In the genomic region with DNA sequence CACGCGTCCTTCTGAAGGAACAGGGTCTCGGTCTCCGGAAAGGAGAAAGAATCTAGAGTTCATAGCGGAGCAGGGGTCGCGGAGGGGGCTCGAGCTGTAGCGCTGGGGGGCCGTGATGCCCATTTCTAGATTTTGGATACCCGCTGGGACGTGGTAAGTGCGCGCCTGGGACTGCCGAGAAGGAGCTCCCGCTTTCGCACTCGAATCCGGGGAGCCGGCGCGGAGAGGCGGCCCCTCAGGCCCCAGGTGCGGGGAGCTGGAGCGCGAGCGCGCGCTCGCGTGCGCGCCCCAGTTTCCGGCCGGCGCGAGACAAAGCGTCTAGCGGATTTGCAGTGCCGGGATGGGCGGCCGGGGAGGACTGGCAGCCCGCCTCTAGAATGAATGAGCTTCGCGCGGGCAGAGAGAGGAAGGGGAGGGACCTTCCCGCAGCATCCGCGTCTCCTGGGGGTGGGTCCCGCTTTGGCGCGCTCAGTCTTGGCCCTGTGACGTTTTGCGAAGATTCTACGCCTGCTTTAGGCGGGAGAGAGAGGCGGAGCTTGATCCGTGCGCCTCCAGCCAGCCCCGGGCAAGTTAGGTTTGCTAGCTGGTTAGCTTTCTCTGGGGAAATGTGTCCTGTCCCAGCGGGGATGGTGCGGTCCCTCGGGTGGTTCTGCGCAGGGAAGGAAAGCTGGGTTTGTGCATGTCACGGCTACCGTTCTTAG, we compare ENCODE assay signal across 8 cellular contexts. TPM values are rescaled to one million over a fixed set of nuclear protein-coding genes. Genes with fewer than 3 reads are reported as not detected.
DNase-seq lines count a peak whose midpoint lies in the region; ATAC-seq and TF ChIP-seq lines count a peak whose summit lies in the region.

No MANE protein-coding gene starts in this region.

- TF ChIP-seq POLR2A in breast epithelium (IDR thresholded peaks at IDR 0.05): no peak

- TF ChIP-seq CTCF in VCaP (conservative IDR thresholded peaks at IDR 0.05): no peak
- TF ChIP-seq CTCF in breast epithelium (IDR thresholded peaks at IDR 0.05): no peak
- TF ChIP-seq CTCF in smooth muscle cell (IDR thresholded peaks at IDR 0.05; ENCODE audit: borderline replicate concordance, insufficient read depth, poor library complexity, severe bottlenecking): no peak

- H3K4me1 ChIP-seq in ACC112 (ENCODE audit: control insufficient read depth, insufficient read depth, low read length, unreplicated experiment) (peaks cover 15% of the 10 kb centered on the region), breast epithelium (peaks cover 0 to 8% of the 10 kb centered on the region in 2 donors), smooth muscle cell (ENCODE audit: low read depth) (no peaks in the 10 kb centered on the region)

- H3K27ac ChIP-seq in ACC112 (ENCODE audit: low read depth, low read length) (peak overlapping the region; percentile 70), VCaP (peak overlapping the region; percentile 97), breast epithelium (peak overlapping the region; percentile 95 to 96), smooth muscle cell (ENCODE audit: low read depth) (peak overlapping the region; percentile 54)

- H3K9me3 ChIP-seq in breast epithelium (no peaks in the 10 kb centered on the region), smooth muscle cell (replicated peaks; ENCODE audit: low read depth) (no peaks in the 10 kb centered on the region)

- H3K79me2 ChIP-seq in ACC112 (ENCODE audit: control insufficient read depth, insufficient read depth, low read length, unreplicated experiment) (peaks cover 56% of the 10 kb centered on the region), smooth muscle cell (ENCODE audit: low read depth) (peaks cover 45% of the 10 kb centered on the region)

- no peaks in the 10 kb centered on the region for H3K36me3 ChIP-seq in ACC112 (ENCODE audit: insufficient read depth, low read length)
- no peaks in the 10 kb centered on the region for H3K36me3 ChIP-seq in breast epithelium
- no peaks in the 10 kb centered on the region for H3K36me3 ChIP-seq in smooth muscle cell (ENCODE audit: low read depth)

- H3K4me2 ChIP-seq in smooth muscle cell: peak overlapping the region; percentile 85

- intact Hi-C loops in breast epithelium (cut with DNase I; ENCODE audit: low total_unique reads): no loop called here

- H2AFZ ChIP-seq in ACC112 (ENCODE audit: low read length, unreplicated experiment) (peak overlapping the region; percentile 69), smooth muscle cell (ENCODE audit: low read depth) (peak overlapping the region; percentile 94)

- WGBS in smooth muscle cell (ENCODE audit: low lambda C conversion rate): under 1% methylated on average over 56 of the region's 66 CpGs

- H4K20me1 ChIP-seq in smooth muscle cell (ENCODE audit: low read depth): no peaks in the 10 kb centered on the region

- H3K4me3 ChIP-seq in ACC112 (ENCODE audit: low read depth, low read length): peak overlapping the region; percentile 91
- H3K4me3 ChIP-seq in breast epithelium: peak overlapping the region; percentile 73 to 96 (median 75)
- peak overlapping the region; percentile 85 for H3K4me3 ChIP-seq in smooth muscle cell

- peak overlapping the region; percentile 42 for H3K9ac ChIP-seq in smooth muscle cell (ENCODE audit: low read depth)

- ATAC-seq in GM18870 (IDR thresholded peaks at IDR 0.05; ENCODE audit: unreplicated experiment) (peak; percentile 71), HG03108 (IDR thresholded peaks at IDR 0.05; ENCODE audit: unreplicated experiment) (peak; percentile 66)

- DNase-seq in NCI-H2171 treated with DMSO at 0.1 percent for 48 hours (lab: John Stamatoyannopoulos, UW): peak; percentile 90
- DNase-seq in breast epithelium (ENCODE audit: low spot score in 2 of 2): peak; percentile 57 to 61
- peak; percentile 82 for DNase-seq in iPS-NIHi7 (ENCODE audit: extremely low spot score)
- DNase-seq in smooth muscle cell (lab: John Stamatoyannopoulos, UW; ENCODE audit: unreplicated experiment): peak; percentile 68

- H3F3A ChIP-seq in smooth muscle cell (ENCODE audit: low read depth): peaks cover 12% of the 10 kb centered on the region

- no peaks in the 10 kb centered on the region for H3K27me3 ChIP-seq in ACC112 (ENCODE audit: insufficient read depth, low read length)
- no peaks in the 10 kb centered on the region for H3K27me3 ChIP-seq in breast epithelium
- H3K27me3 ChIP-seq in smooth muscle cell (ENCODE audit: low read depth): no peaks in the 10 kb centered on the region

RNA-seq across cellular contexts. Expression of gene LMNB1, which starts 1.2 kb away (rescaled TPM):
- total RNA-seq in breast epithelium (1 to 10 TPM; 4.8 to 6.4 (median 5.2) TPM), smooth muscle cell (27.7 and 32.5 TPM in 2 replicates)
- polyA plus RNA-seq in smooth muscle cell: 6.4 and 8.4 TPM in 2 replicates

Comparison
In these comparisons a context has a peak if more than half of its experiments do, and no peak if none do; other contexts are left out.
1. Peak in every context shown above with its lines: DNase-seq, ATAC-seq, H3K4me3 ChIP-seq and H3K27ac ChIP-seq.